ENCODE assay signal across 1 cellular context in genomic region chr22:41947181-41948080, GRCh38.
TF ChIP-seq lines count a peak whose summit lies in the region.

No MANE protein-coding gene starts in this region.

TF ChIP-seq in GM12878, 131 proteins besides CTCF, POLR2A, EP300 and RAD21 (continues in another document):
- TF ChIP-seq SKIL (IDR thresholded peaks at IDR 0.05; ENCODE audit: low read depth, poor library complexity, severe bottlenecking) (no peak), NBN (IDR thresholded peaks at IDR 0.05) (0 out of 2 replicates have a peak, but pooled peaks have one; percentile 26), RELA (IDR thresholded peaks at IDR 0.05; ENCODE audit: borderline replicate concordance, partially characterized antibody) (no peak), RAD51 (IDR thresholded peaks at IDR 0.05) (peak; percentile 95; the same call in 1 of the 2 replicates), BACH1 (IDR thresholded peaks at IDR 0.05; ENCODE audit: borderline replicate concordance) (no peak), ESRRA (IDR thresholded peaks at IDR 0.05; ENCODE audit: low read length) (no peak), HDGF (IDR thresholded peaks at IDR 0.05) (peak; percentile 50; the same call in 1 of the 2 replicates), BHLHE40 (IDR thresholded peaks at IDR 0.05; ENCODE audit: borderline replicate concordance in 1 of 2, low read depth in 2 of 2, low read length in 1 of 2) (no peak; a peak in 2 of 4 replicates), CUX1 (IDR thresholded peaks at IDR 0.05; ENCODE audit: insufficient replicate concordance, low read depth, low read length) (peak; percentile 23), ZNF384 (IDR thresholded peaks at IDR 0.05; ENCODE audit: borderline replicate concordance, low read depth, low read length) (0 out of 2 replicates have a peak, but pooled peaks have one; percentile 21), CEBPB (IDR thresholded peaks at IDR 0.05; ENCODE audit: borderline replicate concordance in 1 of 2, low read depth in 2 of 2, low read length in 2 of 2) (no peak), MLLT1 (IDR thresholded peaks at IDR 0.05) (peak; percentile 100), SUPT20H (IDR thresholded peaks at IDR 0.05; ENCODE audit: borderline replicate concordance, control insufficient read depth, low read depth, low read length) (no peak), MTA3 (IDR thresholded peaks at IDR 0.05; ENCODE audit: borderline replicate concordance, low read length) (no peak), TARDBP (IDR thresholded peaks at IDR 0.05; ENCODE audit: borderline replicate concordance) (no peak), ATF7 (IDR thresholded peaks at IDR 0.05; ENCODE audit: low read depth) (0 out of 2 replicates have a peak, but pooled peaks have one; percentile 6), CREB1 (IDR thresholded peaks at IDR 0.05; ENCODE audit: low read depth) (0 out of 2 replicates have a peak, but pooled peaks have one; percentile 7), TAF1 (IDR thresholded peaks at IDR 0.05; ENCODE audit: borderline replicate concordance, low read depth, low read length) (no peak), SMARCA5 (IDR thresholded peaks at IDR 0.05) (no peak), ASH2L (IDR thresholded peaks at IDR 0.05; ENCODE audit: borderline replicate concordance, low read depth) (no peak), DPF2 (IDR thresholded peaks at IDR 0.05) (no peak), IKZF2 (IDR thresholded peaks at IDR 0.05) (peak in 1 of 2 experiments; percentile 19; a peak in 1 of 4 replicates), E4F1 (IDR thresholded peaks at IDR 0.05; ENCODE audit: borderline replicate concordance, partially characterized antibody) (no peak), TBL1XR1 (IDR thresholded peaks at IDR 0.05; ENCODE audit: low read depth, low read length) (no peak), CHD4 (IDR thresholded peaks at IDR 0.05) (no peak), YBX1 (IDR thresholded peaks at IDR 0.05) (no peak), GATAD2B (conservative IDR thresholded peaks at IDR 0.05; ENCODE audit: low read depth) (no peak; the same call in 1 of the 2 replicates), TCF3 (IDR thresholded peaks at IDR 0.05; ENCODE audit: borderline replicate concordance, insufficient read depth, low read depth, low read length) (no peak), NR2C1 (IDR thresholded peaks at IDR 0.05) (no peak), IKZF1 (conservative IDR thresholded peaks at IDR 0.05) (no peak), LARP7 (IDR thresholded peaks at IDR 0.05) (no peak), SUZ12 (IDR thresholded peaks at IDR 0.05; ENCODE audit: unreplicated experiment) (no peak), ZBTB40 (IDR thresholded peaks at IDR 0.05; ENCODE audit: borderline replicate concordance) (0 out of 2 replicates have a peak, but pooled peaks have one; percentile 49)
- TF ChIP-seq, protein P1, sequence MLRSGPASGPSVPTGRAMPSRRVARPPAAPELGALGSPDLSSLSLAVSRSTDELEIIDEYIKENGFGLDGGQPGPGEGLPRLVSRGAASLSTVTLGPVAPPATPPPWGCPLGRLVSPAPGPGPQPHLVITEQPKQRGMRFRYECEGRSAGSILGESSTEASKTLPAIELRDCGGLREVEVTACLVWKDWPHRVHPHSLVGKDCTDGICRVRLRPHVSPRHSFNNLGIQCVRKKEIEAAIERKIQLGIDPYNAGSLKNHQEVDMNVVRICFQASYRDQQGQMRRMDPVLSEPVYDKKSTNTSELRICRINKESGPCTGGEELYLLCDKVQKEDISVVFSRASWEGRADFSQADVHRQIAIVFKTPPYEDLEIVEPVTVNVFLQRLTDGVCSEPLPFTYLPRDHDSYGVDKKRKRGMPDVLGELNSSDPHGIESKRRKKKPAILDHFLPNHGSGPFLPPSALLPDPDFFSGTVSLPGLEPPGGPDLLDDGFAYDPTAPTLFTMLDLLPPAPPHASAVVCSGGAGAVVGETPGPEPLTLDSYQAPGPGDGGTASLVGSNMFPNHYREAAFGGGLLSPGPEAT (IDR thresholded peaks at IDR 0.05; ENCODE audit: low read depth), result no peak; the same call in none of the 2 replicates
- TF ChIP-seq, protein P2, sequence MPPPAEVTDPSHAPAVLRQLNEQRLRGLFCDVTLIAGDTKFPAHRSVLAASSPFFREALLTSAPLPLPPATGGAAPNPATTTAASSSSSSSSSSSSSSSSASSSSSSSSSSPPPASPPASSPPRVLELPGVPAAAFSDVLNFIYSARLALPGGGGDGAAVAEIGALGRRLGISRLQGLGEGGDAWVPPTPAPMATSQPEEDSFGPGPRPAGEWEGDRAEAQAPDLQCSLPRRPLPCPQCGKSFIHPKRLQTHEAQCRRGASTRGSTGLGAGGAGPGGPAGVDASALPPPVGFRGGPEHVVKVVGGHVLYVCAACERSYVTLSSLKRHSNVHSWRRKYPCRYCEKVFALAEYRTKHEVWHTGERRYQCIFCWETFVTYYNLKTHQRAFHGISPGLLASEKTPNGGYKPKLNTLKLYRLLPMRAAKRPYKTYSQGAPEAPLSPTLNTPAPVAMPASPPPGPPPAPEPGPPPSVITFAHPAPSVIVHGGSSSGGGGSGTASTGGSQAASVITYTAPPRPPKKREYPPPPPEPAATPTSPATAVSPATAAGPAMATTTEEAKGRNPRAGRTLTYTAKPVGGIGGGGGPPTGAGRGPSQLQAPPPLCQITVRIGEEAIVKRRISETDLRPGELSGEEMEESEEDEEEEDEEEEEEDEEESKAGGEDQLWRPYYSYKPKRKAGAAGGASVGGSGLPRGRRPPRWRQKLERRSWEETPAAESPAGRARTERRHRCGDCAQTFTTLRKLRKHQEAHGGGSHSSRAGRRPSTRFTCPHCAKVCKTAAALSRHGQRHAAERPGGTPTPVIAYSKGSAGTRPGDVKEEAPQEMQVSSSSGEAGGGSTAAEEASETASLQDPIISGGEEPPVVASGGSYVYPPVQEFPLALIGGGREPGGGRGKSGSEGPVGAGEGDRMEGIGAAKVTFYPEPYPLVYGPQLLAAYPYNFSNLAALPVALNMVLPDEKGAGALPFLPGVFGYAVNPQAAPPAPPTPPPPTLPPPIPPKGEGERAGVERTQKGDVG (CRISPR knock-in tag; IDR thresholded peaks at IDR 0.05), result no peak
